ENCODE assay signal across 21 cellular contexts in genomic region chr12:132481771-132482745, GRCh38. TPM values are rescaled to one million over a fixed set of nuclear protein-coding genes. Genes with fewer than 3 reads are reported as not detected.
DNase-seq lines count a peak whose midpoint lies in the region; ATAC-seq and TF ChIP-seq lines count a peak whose summit lies in the region.
"Had no signal": no experiment of that assay in that cellular context is flagged by ENCODE, and none has a peak within 500 bp of the region (broad histone marks: within the 10 kb centered on the region; RNA-seq: fewer than 3 reads in every experiment).

No MANE protein-coding gene starts in this region.

- no peak overlapping the region for H3K9ac ChIP-seq in neuronal stem cell (ENCODE audit: low read depth, low read length, poor library complexity)
- H3K9ac ChIP-seq: parathyroid adenoma had no signal

- peak overlapping the region; percentile 74 for H2BK15ac ChIP-seq in neuronal stem cell (ENCODE audit: low read length)

- peak overlapping the region; percentile 76 for H4K8ac ChIP-seq in neuronal stem cell (ENCODE audit: low read depth, low read length)

- TF ChIP-seq CTCF in thyroid gland (IDR thresholded peaks at IDR 0.05) = no peak

- H2BK120ac ChIP-seq in neuronal stem cell (ENCODE audit: low read depth, low read length) = no peak overlapping the region

- H3K27me3 Mint-ChIP-seq in activated naive CD8-positive, alpha-beta T cell treated with anti-CD3 and anti-CD28 coated beads, Interleukin-2, amount 10 ng/mL, durations not matched to agents 7 days and 5 days = no peaks in the 10 kb centered on the region
- no peaks in the 10 kb centered on the region for H3K27me3 Mint-ChIP-seq in activated naive CD8-positive, alpha-beta T cell treated with anti-CD3 and anti-CD28 coated beads for 36 hours
- H3K27me3 Mint-ChIP-seq in central memory CD8-positive, alpha-beta T cell = no peaks in the 10 kb centered on the region
- H3K27me3 Mint-ChIP-seq: naive thymus-derived CD8-positive, alpha-beta T cell had no signal

- H2BK5ac ChIP-seq in neuronal stem cell (ENCODE audit: low read length) = peak overlapping the region; percentile 35

- H3K27ac ChIP-seq in neuronal stem cell (replicated peaks; ENCODE audit: low read length) = no peak overlapping the region
- H3K27ac ChIP-seq in thyroid gland = no peak overlapping the region
- H3K27ac ChIP-seq: adrenal gland, breast epithelium, C4-2B, parathyroid adenoma, testis had no signal

- H3K4me2 ChIP-seq in neuronal stem cell (ENCODE audit: insufficient read depth, low read length, poor library complexity, severe bottlenecking) = no peak overlapping the region

- H3K4ac ChIP-seq in neuronal stem cell (ENCODE audit: low read length) = no peak overlapping the region

- no peak overlapping the region for H2BK12ac ChIP-seq in neuronal stem cell (ENCODE audit: low read length)

- peaks cover 12% of the 10 kb centered on the region for H3K4me1 Mint-ChIP-seq in activated naive CD8-positive, alpha-beta T cell treated with anti-CD3 and anti-CD28 coated beads, Interleukin-2, amount 10 ng/mL, durations not matched to agents 7 days and 5 days
- peaks cover 9% of the 10 kb centered on the region for H3K4me1 Mint-ChIP-seq in activated naive CD8-positive, alpha-beta T cell treated with anti-CD3 and anti-CD28 coated beads for 36 hours
- peaks cover 21% of the 10 kb centered on the region for H3K4me1 Mint-ChIP-seq in central memory CD8-positive, alpha-beta T cell

- TF ChIP-seq POLR2A in thyroid gland (IDR thresholded peaks at IDR 0.05) = no peak

- H3K9me3 ChIP-seq in neuronal stem cell (replicated peaks in 1 of 2; ENCODE audit: control insufficient read depth in 2 of 2, insufficient read depth in 1 of 2, low read depth in 1 of 2, low read length in 2 of 2) (peaks cover 0 to 5% of the 10 kb centered on the region in 2 donors), thyroid gland (no peaks in the 10 kb centered on the region)
- H3K9me3 ChIP-seq: adrenal gland, breast epithelium, testis had no signal

- H3K18ac ChIP-seq in neuronal stem cell (ENCODE audit: low read length) = peak overlapping the region; percentile 72

- peak overlapping the region; percentile 2 for H3K14ac ChIP-seq in neuronal stem cell (ENCODE audit: low read length)

- no peak overlapping the region for H3K4me3 Mint-ChIP-seq in activated naive CD8-positive, alpha-beta T cell treated with anti-CD3 and anti-CD28 coated beads, Interleukin-2, amount 10 ng/mL, durations not matched to agents 7 days and 5 days
- H3K4me3 Mint-ChIP-seq in activated naive CD8-positive, alpha-beta T cell treated with anti-CD3 and anti-CD28 coated beads for 36 hours = no peak overlapping the region
- H3K4me3 Mint-ChIP-seq in central memory CD8-positive, alpha-beta T cell = no peak overlapping the region
- H3K4me3 Mint-ChIP-seq: naive thymus-derived CD8-positive, alpha-beta T cell had no signal

- H2AFZ ChIP-seq in neuronal stem cell (ENCODE audit: low read length) = no peak overlapping the region
- H2AFZ ChIP-seq: parathyroid adenoma had no signal

- ATAC-seq in activated naive CD8-positive, alpha-beta T cell treated with anti-CD3 and anti-CD28 coated beads, Interleukin-2, amount 10 ng/mL, durations not matched to agents 7 days and 5 days (ENCODE audit: low read depth) = no peak
- peak; percentile 49 for ATAC-seq in HG03342 (IDR thresholded peaks at IDR 0.05; ENCODE audit: unreplicated experiment)
- peak; percentile 59 for ATAC-seq in central memory CD8-positive, alpha-beta T cell (replicated peaks; ENCODE audit: extremely low read depth, poor library complexity, severe bottlenecking)
- ATAC-seq: HCT116; naive thymus-derived CD8-positive, alpha-beta T cell had no signal

- H3K9me3 Mint-ChIP-seq in activated naive CD8-positive, alpha-beta T cell treated with anti-CD3 and anti-CD28 coated beads, Interleukin-2, amount 10 ng/mL, durations not matched to agents 7 days and 5 days = no peaks in the 10 kb centered on the region
- no peaks in the 10 kb centered on the region for H3K9me3 Mint-ChIP-seq in activated naive CD8-positive, alpha-beta T cell treated with anti-CD3 and anti-CD28 coated beads for 36 hours
- H3K9me3 Mint-ChIP-seq in central memory CD8-positive, alpha-beta T cell = no peaks in the 10 kb centered on the region
- H3K9me3 Mint-ChIP-seq: naive thymus-derived CD8-positive, alpha-beta T cell had no signal

- H3K79me1 ChIP-seq in neuronal stem cell (ENCODE audit: low read depth, low read length) = peaks cover 2% of the 10 kb centered on the region

- intact Hi-C loops in thyroid gland (cut with DNase I) = no loop called here

- no peak overlapping the region for H4K91ac ChIP-seq in neuronal stem cell (ENCODE audit: low read depth, low read length, poor library complexity)

- no peak for DNase-seq in activated naive CD8-positive, alpha-beta T cell treated with anti-CD3 and anti-CD28 coated beads, Interleukin-2, amount 10 ng/mL, durations not matched to agents 7 days and 5 days
- no peak for DNase-seq in activated naive CD8-positive, alpha-beta T cell treated with anti-CD3 and anti-CD28 coated beads for 36 hours
- DNase-seq in central memory CD8-positive, alpha-beta T cell (ENCODE audit: low spot score in 2 of 2) = no peak
- DNase-seq in neuronal stem cell (ENCODE audit: low spot score) = no peak
- DNase-seq in thyroid gland = no peak
- DNase-seq in activated T-cell treated with anti-CD3 and anti-CD28 coated beads, Interleukin-2, amount 50 U/mL, for 48 hours = no peak
- DNase-seq in NCI-H146 (lab: John Stamatoyannopoulos, UW) = no peak
- DNase-seq: activated effector memory CD4-positive, alpha-beta T cell treated with anti-CD3 and anti-CD28 coated beads, Interleukin-2, amount 50 U/mL, for 16 hours; adrenal gland; hippocampal formation; mammary epithelial cell; naive thymus-derived CD8-positive, alpha-beta T cell; NCI-H1417; NCI-H69; T-helper 1 cell; testis had no signal

- H3K36me3 ChIP-seq in neuronal stem cell (replicated peaks in 1 of 2; ENCODE audit: control insufficient read depth in 2 of 2, insufficient read depth in 2 of 2, low read length in 2 of 2) = no peaks in the 10 kb centered on the region
- no peaks in the 10 kb centered on the region for H3K36me3 ChIP-seq in thyroid gland
- H3K36me3 ChIP-seq: adrenal gland, breast epithelium had no signal

- H3K36me3 Mint-ChIP-seq in activated naive CD8-positive, alpha-beta T cell treated with anti-CD3 and anti-CD28 coated beads, Interleukin-2, amount 10 ng/mL, durations not matched to agents 7 days and 5 days = no peaks in the 10 kb centered on the region
- H3K36me3 Mint-ChIP-seq in activated naive CD8-positive, alpha-beta T cell treated with anti-CD3 and anti-CD28 coated beads for 36 hours = no peaks in the 10 kb centered on the region
- H3K36me3 Mint-ChIP-seq in central memory CD8-positive, alpha-beta T cell (ENCODE audit: insufficient read depth) = no peaks in the 10 kb centered on the region
- H3K36me3 Mint-ChIP-seq: naive thymus-derived CD8-positive, alpha-beta T cell had no signal

- peak overlapping the region; percentile 36 for H3K27ac Mint-ChIP-seq in activated naive CD8-positive, alpha-beta T cell treated with anti-CD3 and anti-CD28 coated beads, Interleukin-2, amount 10 ng/mL, durations not matched to agents 7 days and 5 days
- H3K27ac Mint-ChIP-seq in activated naive CD8-positive, alpha-beta T cell treated with anti-CD3 and anti-CD28 coated beads for 36 hours = no peak overlapping the region
- H3K27ac Mint-ChIP-seq in central memory CD8-positive, alpha-beta T cell (ENCODE audit: low read depth) = peak overlapping the region; percentile 76

- POLR2A ChIA-PET in activated naive CD8-positive, alpha-beta T cell treated with anti-CD3 and anti-CD28 coated beads, Interleukin-2, amount 10 ng/mL, durations not matched to agents 7 days and 5 days (lab: Charles Lee) = no interaction called here

- H3K23ac ChIP-seq in neuronal stem cell (ENCODE audit: low read depth, low read length, poor library complexity) = no peak overlapping the region

- H3K4me1 ChIP-seq in neuronal stem cell (ENCODE audit: control insufficient read depth in 2 of 2, insufficient read depth in 1 of 2, low read depth in 1 of 2, low read length in 2 of 2) (no peaks in the 10 kb centered on the region), thyroid gland (no peaks in the 10 kb centered on the region)
- H3K4me1 ChIP-seq: adrenal gland, breast epithelium, parathyroid adenoma, testis had no signal

- H3K27me3 ChIP-seq in neuronal stem cell (ENCODE audit: control insufficient read depth in 3 of 3, insufficient read depth in 3 of 3, low read depth in 1 of 3, low read length in 3 of 3) = peaks cover 0 to 70% (median 12%) of the 10 kb centered on the region in 3 experiments
- no peaks in the 10 kb centered on the region for H3K27me3 ChIP-seq in thyroid gland
- H3K27me3 ChIP-seq: testis had no signal

- H3K4me3 ChIP-seq in neuronal stem cell (ENCODE audit: low read length in 2 of 2) (no peak overlapping the region), thyroid gland (replicated peaks in 1 of 3) (no peak overlapping the region)
- H3K4me3 ChIP-seq: adrenal gland, breast epithelium, testis had no signal

- peak overlapping the region; percentile 90 for H2AK5ac ChIP-seq in neuronal stem cell (ENCODE audit: low read depth, low read length)

- WGBS in neuronal stem cell (ENCODE audit: extremely low coverage in 2 of 2, insufficient read length in 2 of 2, insufficient replicate concordance in 1 of 2), 2 donors = no CpG with 5 or more reads among the region's 31 CpGs
- WGBS in thyroid gland, 2 donors = 81 to 84% methylated on average over 21 to 31 of the region's 31 CpGs

RNA-seq across cellular contexts. Expression of gene FBRSL1, which starts 7.9 kb away (rescaled TPM):
- total RNA-seq in activated naive CD8-positive, alpha-beta T cell treated with anti-CD3 and anti-CD28 coated beads, Interleukin-2, amount 10 ng/mL, durations not matched to agents 7 days and 5 days = 10 to 100 TPM; 67.1 to 67.2 TPM
- total RNA-seq in activated naive CD8-positive, alpha-beta T cell treated with anti-CD3 and anti-CD28 coated beads for 36 hours = 10 to 100 TPM; 53.1 to 55.9 TPM
- polyA plus RNA-seq in neuronal stem cell (2013, experiment 1 of 2) = 61.7 TPM
- polyA plus RNA-seq in neuronal stem cell (2013, experiment 2 of 2) = 70.1 TPM
- total RNA-seq in thyroid gland = 10 to 100 TPM in 2 of 4 donors, 1 to 10 TPM in 2; 9.2 to 19.7 (median 12.0) TPM
